ENCODE assay signal across 27 cellular contexts in genomic region chr1:63793741-63794240, GRCh38. TPM values are rescaled to one million over a fixed set of nuclear protein-coding genes. Genes with fewer than 3 reads are reported as not detected.
DNase-seq lines count a peak whose midpoint lies in the region; ATAC-seq, FAIRE-seq and TF ChIP-seq lines count a peak whose summit lies in the region.
"Had no signal": no experiment of that assay in that cellular context is flagged by ENCODE, and none has a peak within 500 bp of the region (broad histone marks: within the 10 kb centered on the region; RNA-seq: fewer than 3 reads in every experiment).

No MANE protein-coding gene starts in this region.

- H4K8ac ChIP-seq in H9 (replicated peaks; ENCODE audit: insufficient read length, low read depth, low read length): no peak overlapping the region

- H2AK5ac ChIP-seq in H9 (ENCODE audit: insufficient read length, low read length): no peak overlapping the region

- H3K23ac ChIP-seq in H9 (ENCODE audit: insufficient read length, low read depth, low read length): no peak overlapping the region

- H4K91ac ChIP-seq in H9 (ENCODE audit: insufficient read length, low read depth, low read length): peak overlapping the region; percentile 35

- no peak overlapping the region for H3T11ph ChIP-seq in H9 (ENCODE audit: low read length)

- H3K9me3 ChIP-seq in H9 (ENCODE audit: control insufficient read depth, low read depth, low read length) (no peaks in the 10 kb centered on the region), Panc1 (ENCODE audit: control insufficient read depth, insufficient read depth, low read depth, low read length) (no peaks in the 10 kb centered on the region), endodermal cell (ENCODE audit: control insufficient read depth, low read length) (no peaks in the 10 kb centered on the region), pancreas (no peaks in the 10 kb centered on the region), ovary (no peaks in the 10 kb centered on the region)
- H3K9me3 ChIP-seq: SJCRH30 had no signal

- H3K36me3 Mint-ChIP-seq in H9 (ENCODE audit: insufficient read depth in 1 of 3, low read depth in 3 of 3): peaks cover 2 to 30% (median 9%) of the 10 kb centered on the region in 3 experiments; a peak in 5 of 7 replicates
- peaks cover 4% of the 10 kb centered on the region for H3K36me3 Mint-ChIP-seq in endodermal cell (ENCODE audit: low read depth)
- H3K36me3 Mint-ChIP-seq: IgD-negative memory B cell had no signal

- no peak overlapping the region for H3K18ac ChIP-seq in H9 (ENCODE audit: insufficient read length, low read depth, low read length)

- H3K27me3 Mint-ChIP-seq in H9 (ENCODE audit: low read depth): no peaks in the 10 kb centered on the region
- H3K27me3 Mint-ChIP-seq in endodermal cell (ENCODE audit: insufficient read depth): no peaks in the 10 kb centered on the region

- peaks cover 34% of the 10 kb centered on the region; the same call in 1 of the 2 replicates for H3K79me2 ChIP-seq in H9 (ENCODE audit: insufficient read depth, low read length)

- no peak overlapping the region for H3K56ac ChIP-seq in H9 (ENCODE audit: insufficient read length, low read depth, low read length)

- H3K4me3 Mint-ChIP-seq in H9: no peak overlapping the region
- no peak overlapping the region for H3K4me3 Mint-ChIP-seq in endodermal cell
- H3K4me3 Mint-ChIP-seq: IgD-negative memory B cell had no signal

- no peaks in the 10 kb centered on the region for H3K79me1 ChIP-seq in H9 (ENCODE audit: insufficient read depth, low read depth, low read length, poor library complexity, severe bottlenecking)

- H3K9me3 Mint-ChIP-seq in H9 (no peaks in the 10 kb centered on the region), endodermal cell (no peaks in the 10 kb centered on the region)
- H3K9me3 Mint-ChIP-seq: IgD-negative memory B cell had no signal

- no TSS peak for BruUV-seq in Panc1 (replicated peaks; lab: Mats Ljungman, UMichigan)

- DNase-seq in H9 (no peak), Panc1 (ENCODE audit: low read depth, low spot score) (no peak), endodermal cell (no peak), pancreas (peak in 1 of 6 donors; percentile 17), NCI-H2029 (lab: John Stamatoyannopoulos, UW) (no peak), SKM-1 treated with dmso at 0.1 percent for 144 hours (lab: John Stamatoyannopoulos, UW; ENCODE audit: unreplicated experiment) (no peak), NCI-H187 (lab: John Stamatoyannopoulos, UW) (no peak), ovary (no peak)
- DNase-seq: Calu3; DMS153; DND-41; H7; NCI-H1048; NCI-H1417; NCI-H1694; NCI-H2081 treated with DMSO at 0.1 percent for 48 hours; NCI-H2171; NCI-H226; NCI-H510A treated with DMSO at 0.1 percent for 48 hours; NCI-H748 treated with DMSO at 0.1 percent for 48 hours; NK-92 treated with Interleukin-12 subunit alpha and Interleukin-12 subunit beta, amount 100 ng/mL, for 24 hours; PC-3; SJCRH30 had no signal

- no peak overlapping the region for H4K5ac ChIP-seq in H9 (ENCODE audit: insufficient read length, low read depth, low read length)

- H3K4ac ChIP-seq in H9 (ENCODE audit: low read depth, low read length): no peak overlapping the region

- TF ChIP-seq EP300 in ovary (IDR thresholded peaks at IDR 0.05): no peak

- FAIRE-seq in pancreas (lab: Jason Lieb, UNC): no peak
- FAIRE-seq: GM19239 had no signal

- no peaks in the 10 kb centered on the region for H3K23me2 ChIP-seq in H9 (ENCODE audit: insufficient read length, low read depth, low read length, poor library complexity, severe bottlenecking)

- H3K4me3 ChIP-seq in Panc1 (ENCODE audit: low read depth in 2 of 2, low read length in 2 of 2) (no peak overlapping the region), endodermal cell (ENCODE audit: low read length) (no peak overlapping the region), pancreas (no peak overlapping the region), ovary (no peak overlapping the region)
- H3K4me3 ChIP-seq: SJCRH30 had no signal

- CTCF ChIA-PET in Panc1 (lab: Charles Lee): interaction anchor here (0.8 to 1.0 kb wide), 2 partner anchors 17 to 124 kb away, joined by 3 read pairs; no protein-coding TSS in a partner anchor

- H2BK15ac ChIP-seq in H9 (ENCODE audit: low read depth, low read length): no peak overlapping the region

- no peak overlapping the region for H3K4me2 ChIP-seq in H9 (ENCODE audit: insufficient read depth, insufficient read length, low read length)

- POLR2A ChIA-PET in Panc1 (lab: Charles Lee): interaction anchor here (0.5 to 0.6 kb wide), 2 partner anchors 8 to 101 kb away, joined by 3 to 13 read pairs; no protein-coding TSS in a partner anchor

- peak overlapping the region; percentile 23 for H3K27ac ChIP-seq in H9 (ENCODE audit: insufficient read length, low read depth, low read length)
- H3K27ac ChIP-seq in Panc1 (ENCODE audit: low read length): peak overlapping the region; percentile 70
- no peak overlapping the region for H3K27ac ChIP-seq in endodermal cell (ENCODE audit: low read depth, low read length)
- no peak overlapping the region for H3K27ac ChIP-seq in pancreas
- H3K27ac ChIP-seq in ovary: no peak overlapping the region
- H3K27ac ChIP-seq: SJCRH30 had no signal

- H3K4me1 ChIP-seq in H9 (ENCODE audit: insufficient read depth, low read length) (peaks cover 57% of the 10 kb centered on the region), Panc1 (ENCODE audit: control insufficient read depth, insufficient read depth, low read length) (peaks cover 42% of the 10 kb centered on the region), endodermal cell (ENCODE audit: control insufficient read depth, insufficient read depth, low read length) (peaks cover 53% of the 10 kb centered on the region), pancreas (peaks cover 0 to 9% (median 8%) of the 10 kb centered on the region in 3 donors), ovary (ENCODE audit: insufficient read depth) (no peaks in the 10 kb centered on the region)
- H3K4me1 ChIP-seq: SJCRH30 had no signal

- TF ChIP-seq CTCF in H9 (conservative IDR thresholded peaks at IDR 0.05) (no peak), Panc1 (IDR thresholded peaks at IDR 0.05) (no peak), endodermal cell (conservative IDR thresholded peaks at IDR 0.05) (no peak), pancreas (IDR thresholded peaks at IDR 0.05) (no peak), ovary (IDR thresholded peaks at IDR 0.05) (no peak)

- no peak overlapping the region for H2AFZ ChIP-seq in H9 (ENCODE audit: low read length)

- H3K27me3 ChIP-seq in H9 (ENCODE audit: insufficient read depth, low read length) (no peaks in the 10 kb centered on the region), Panc1 (ENCODE audit: control insufficient read depth, insufficient read depth, low read length) (no peaks in the 10 kb centered on the region), endodermal cell (ENCODE audit: control insufficient read depth, insufficient read depth, low read length, poor library complexity, severe bottlenecking) (no peaks in the 10 kb centered on the region), pancreas (no peaks in the 10 kb centered on the region), ovary (no peaks in the 10 kb centered on the region)
- H3K27me3 ChIP-seq: SJCRH30 had no signal

- peaks cover 97 to 100% of the 10 kb centered on the region in 2 experiments for H3K4me1 Mint-ChIP-seq in H9
- peaks cover 94% of the 10 kb centered on the region for H3K4me1 Mint-ChIP-seq in endodermal cell

- H3K9ac ChIP-seq in H9 (ENCODE audit: extremely low read depth, insufficient read length, low read length) (no peak overlapping the region), endodermal cell (ENCODE audit: extremely low read depth, low read length, poor library complexity, severe bottlenecking) (no peak overlapping the region)

- H3K36me3 ChIP-seq in Panc1 (ENCODE audit: control insufficient read depth, insufficient read depth, low read length) (no peaks in the 10 kb centered on the region; the same call in 1 of the 2 replicates), endodermal cell (ENCODE audit: control insufficient read depth, insufficient read depth, low read length) (peaks cover 12% of the 10 kb centered on the region), pancreas (no peaks in the 10 kb centered on the region), ovary (no peaks in the 10 kb centered on the region)
- H3K36me3 ChIP-seq: SJCRH30 had no signal

- H2BK12ac ChIP-seq in H9 (ENCODE audit: insufficient read length, low read depth, low read length): no peak overlapping the region

- no peaks in the 10 kb centered on the region for H4K20me1 ChIP-seq in H9 (ENCODE audit: control insufficient read depth, insufficient read depth, insufficient read length)

- ATAC-seq in Panc1: no peak
- ATAC-seq in pancreas: peak in 3 of 4 donors; percentile 32 to 78 (median 72)
- ATAC-seq: PC-3, Right ventricle myocardium inferior, SK-N-SH treated with all-trans-retinoic acid at 6 μM for 48 hours had no signal

- no peak overlapping the region for H2BK120ac ChIP-seq in H9 (ENCODE audit: low read depth, low read length, poor library complexity, severe bottlenecking)

- in situ Hi-C loops in Panc1 (cut with HindIII; ENCODE audit: low pct_unique_long_range_greater_than_20kb, low sequenced_read_pairs): no loop called here

- H2BK5ac ChIP-seq in H9 (ENCODE audit: insufficient read length, low read length): no peak overlapping the region

- H3K27ac Mint-ChIP-seq in H9 (peak overlapping the region; percentile 71 to 95 (median 77); a peak in 6 of 7 replicates), endodermal cell (peak overlapping the region; percentile 91)

- no peak for TF ChIP-seq POLR2A in ovary (IDR thresholded peaks at IDR 0.05)

- H3K14ac ChIP-seq in H9 (ENCODE audit: insufficient read depth, low read length): peak overlapping the region; percentile 10; the same call in 1 of the 2 replicates

- intact Hi-C loops in Panc1 (cut with micrococcal nuclease; ENCODE audit: unreplicated experiment) (no loop called here), pancreas (cut with DNase I) (no loop called here), ovary (cut with DNase I) (loop anchor here in 1 of 4 donors (5.0 kb wide), 1 partner anchor 536 kb away; no protein-coding TSS in a partner anchor)

- H2BK20ac ChIP-seq in H9 (ENCODE audit: low read depth, low read length, poor library complexity, severe bottlenecking): no peak overlapping the region

- WGBS in H9 (ENCODE audit: extremely low coverage, insufficient read length, low lambda C conversion rate): no CpG with 5 or more reads among the region's 8 CpGs
- 75 to 83% methylated on average over 2 to 8 of the region's 8 CpGs for WGBS in endodermal cell (ENCODE audit: insufficient coverage in 1 of 2, insufficient read length in 1 of 2), 2 experiments
- 87 to 91% methylated on average over 8 of the region's 8 CpGs for WGBS in pancreas, 2 donors
- 94 to 95% (median 95%) methylated on average over 8 of the region's 8 CpGs for WGBS in ovary, 3 donors

RNA-seq across cellular contexts. Expression of gene ROR1, which starts 20.0 kb away (rescaled TPM):
- total RNA-seq in H9 (2021): 75.9 and 76.4 TPM in 2 replicates
- 19.3 TPM for total RNA-seq in Panc1 (2021; ENCODE audit: unreplicated experiment)
- polyA plus RNA-seq in Panc1 (2012; ENCODE audit: insufficient read length): 7.8 TPM
- total RNA-seq in endodermal cell: 10 to 100 TPM; 77.4 to 77.9 TPM
- polyA plus RNA-seq in endodermal cell (2013, experiment 1 of 2): 28.6 TPM
- 27.2 TPM for polyA plus RNA-seq in endodermal cell (2013, experiment 2 of 2)
- total RNA-seq in pancreas: 10 to 100 TPM in 3 of 6 donors, 1 to 10 TPM in 3; 5.7 to 18.5 (median 9.0) TPM
- polyA plus RNA-seq in pancreas: 1 to 10 TPM; 1.3 to 2.7 TPM
- 10 to 100 TPM in 6 of 7 donors, 1 to 10 TPM in 1; 8.7 to 26.1 (median 17.5) TPM for total RNA-seq in ovary
- 10 to 100 TPM in 1 of 2 donors, 1 to 10 TPM in 1; 3.0 to 11.4 TPM for polyA plus RNA-seq in ovary

Comparison
In these comparisons a context has a peak if more than half of its experiments do, and no peak if none do; other contexts are left out.
1. H3K27ac ChIP-seq: peak in H9 (single experiment) and Panc1 (single experiment); none in endodermal cell (single experiment), pancreas (0 of 4) and ovary (0 of 2).